In genomic region chr3:24477090-24477656, GRCh38 we compare ENCODE assay signal across 13 cellular contexts. TPM values are rescaled to one million over a fixed set of nuclear protein-coding genes. Genes with fewer than 3 reads are reported as not detected.
"Had no signal": no experiment of that assay in that cellular context is flagged by ENCODE, and none has a peak within 500 bp of the region (broad histone marks: within the 10 kb centered on the region; RNA-seq: fewer than 3 reads in every experiment).

No MANE protein-coding gene starts in this region.

- H3K4me3 ChIP-seq: breast epithelium, gastroesophageal sphincter, heart right ventricle, lung, ovary, suprapubic skin had no signal

- ATAC-seq: gastroesophageal sphincter, heart right ventricle, left cardiac atrium, sciatic nerve had no signal

- H3K27me3 ChIP-seq: breast epithelium, gastroesophageal sphincter, heart right ventricle, ovary, suprapubic skin had no signal

- H3K27ac ChIP-seq: breast epithelium, heart right ventricle, ovary, suprapubic skin had no signal

- H3K9me3 ChIP-seq: breast epithelium, gastroesophageal sphincter, ovary, suprapubic skin had no signal

- DNase-seq: activated CD4-positive, alpha-beta T cell treated with anti-CD3 and anti-CD28 coated beads, Interleukin-2, amount 10 ng/mL, durations not matched to agents 24 days and 14 days; activated naive CD8-positive, alpha-beta T cell treated with anti-CD3 and anti-CD28 coated beads, Interleukin-2, amount 10 ng/mL, durations not matched to agents 7 days and 5 days; dermis blood vessel endothelial cell; heart right ventricle; left cardiac atrium; midbrain; naive B cell; ovary had no signal

- H3K36me3 ChIP-seq: breast epithelium, gastroesophageal sphincter, heart right ventricle, ovary, suprapubic skin had no signal

RNA-seq across cellular contexts. Expression of gene THRB, which starts 17.5 kb away (rescaled TPM):
- total RNA-seq: activated CD4-positive, alpha-beta T cell treated with anti-CD3 and anti-CD28 coated beads, Interleukin-2, amount 10 ng/mL, durations not matched to agents 24 days and 14 days; activated naive CD8-positive, alpha-beta T cell treated with anti-CD3 and anti-CD28 coated beads, Interleukin-2, amount 10 ng/mL, durations not matched to agents 7 days and 5 days had no signal
